19 cellular contexts compared by ENCODE assay signal in the genomic region with DNA sequence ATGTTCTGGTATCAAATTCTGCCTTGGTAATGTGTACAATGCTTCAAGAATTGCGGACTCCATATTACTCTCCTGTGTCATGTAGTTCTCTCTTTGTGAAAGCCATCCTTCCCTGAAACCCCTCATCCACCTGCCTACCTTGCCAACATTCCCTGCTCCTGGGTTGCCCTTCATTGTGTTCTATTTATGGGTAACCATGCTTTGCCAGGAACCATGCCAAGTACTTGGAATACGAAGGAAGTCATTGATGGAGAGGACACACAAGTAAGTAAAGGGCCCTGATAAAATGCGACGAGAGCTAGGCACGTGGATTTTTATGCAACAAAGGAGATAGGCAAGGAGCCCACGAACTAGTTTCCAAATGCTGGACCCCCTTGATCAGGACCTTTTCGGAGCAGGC.
"Had no signal": no experiment of that assay in that cellular context is flagged by ENCODE, and none has a peak within 500 bp of the region (broad histone marks: within the 10 kb centered on the region; RNA-seq: fewer than 3 reads in every experiment).

No MANE protein-coding gene starts in this region.

- H3K4me3 ChIP-seq: body of pancreas, tibial artery had no signal

- DNase-seq: activated B cell treated with CpG ODN at 0.5 μM for 24 hours; activated CD4-positive, alpha-beta T cell treated with anti-CD3 and anti-CD28 coated beads, Interleukin-2, amount 10 ng/mL, durations not matched to agents 24 days and 14 days; activated CD8-positive, alpha-beta T cell treated with anti-CD3 and anti-CD28 coated beads for 36 hours; activated naive CD4-positive, alpha-beta T cell treated with anti-CD3 and anti-CD28 coated beads for 36 hours; activated T-cell treated with anti-CD3 and anti-CD28 coated beads, Interleukin-2, amount 50 U/mL, for 1 hour; body of pancreas; caudate nucleus; endodermal cell; foreskin keratinocyte; hypothalamus; islet precursor cell; mammary epithelial cell; retina; stimulated activated CD4-positive, alpha-beta T cell treated with anti-CD3 and anti-CD28 coated beads, Interleukin-12 subunit alpha, Interleukin-12 subunit beta, amount 100 ng/mL, for 4 hours; stimulated activated CD4-positive, alpha-beta T cell treated with anti-CD3 and anti-CD28 coated beads, Interleukin-1b, Interleukin-23, amount 100 ng/mL, for 48 hours; stimulated activated CD8-positive, alpha-beta memory T cell treated with anti-CD3 and anti-CD28 coated beads, Interleukin-4, amount 100 ng/mL, for 48 hours; stimulated activated naive CD4-positive, alpha-beta T cell treated with Interleukin-2 at 50 U/mL for 16 hours; T-helper 9 cell; tibial artery had no signal

- H3K36me3 ChIP-seq: tibial artery had no signal

- ATAC-seq: activated CD8-positive, alpha-beta T cell treated with anti-CD3 and anti-CD28 coated beads for 36 hours; body of pancreas; foreskin keratinocyte had no signal

- H3K27ac ChIP-seq: body of pancreas, foreskin keratinocyte, tibial artery had no signal

- H3K27me3 ChIP-seq: body of pancreas, foreskin keratinocyte, tibial artery had no signal

- H3K4me1 ChIP-seq: body of pancreas, tibial artery had no signal
